8 cellular contexts compared by ENCODE assay signal in genomic region chr1:145996433-145997155, GRCh38. TPM values are rescaled to one million over a fixed set of nuclear protein-coding genes. Genes with fewer than 3 reads are reported as not detected.
A peak's percentile ranks its signal among the peaks of the same experiment; 100 is the strongest.
DNase-seq lines count a peak whose midpoint lies in the region; ATAC-seq and TF ChIP-seq lines count a peak whose summit lies in the region.

Gene TXNIP (minus strand): TSS chr1:145996579. CDS start chr1:145996266, 313 bp downstream.

- ATAC-seq in GM19463 (IDR thresholded peaks at IDR 0.05; ENCODE audit: unreplicated experiment) (peak; percentile 97), right lobe of liver (peak; percentile 81 to 91 (median 86))
- ATAC-seq in activated CD8-positive, alpha-beta T cell treated with anti-CD3 and anti-CD28 coated beads, Interleukin-2, amount 10 ng/mL, durations not matched to agents 7 days and 5 days: peak; percentile 94

- H3K36me3 Mint-ChIP-seq in CD4-positive, alpha-beta memory T cell: peaks cover 46 to 59% of the 10 kb centered on the region in 2 donors
- peaks cover 47% of the 10 kb centered on the region for H3K36me3 Mint-ChIP-seq in activated CD8-positive, alpha-beta T cell treated with anti-CD3 and anti-CD28 coated beads, Interleukin-2, amount 10 ng/mL, durations not matched to agents 7 days and 5 days (ENCODE audit: low read depth)

- TF ChIP-seq CTCF in right lobe of liver (IDR thresholded peaks at IDR 0.05): no peak

- intact Hi-C loops in CD4-positive, alpha-beta memory T cell (cut with micrococcal nuclease): loop anchor here (1.0 to 5.0 kb wide), 6 partner anchors 8 to 78 kb away; partner anchors contain the start of genes ANKRD34A, PEX11B and POLR3GL
- intact Hi-C loops in right lobe of liver (cut with DNase I): no loop called here

- no peaks in the 10 kb centered on the region for H3K9me3 ChIP-seq in CD4-positive, alpha-beta memory T cell (ENCODE audit: control insufficient read depth in 1 of 2, low read length in 2 of 2)
- no peaks in the 10 kb centered on the region for H3K9me3 ChIP-seq in right lobe of liver

- no peaks in the 10 kb centered on the region for H3K27me3 ChIP-seq in CD4-positive, alpha-beta memory T cell (ENCODE audit: insufficient read depth, low read length)
- no peaks in the 10 kb centered on the region for H3K27me3 ChIP-seq in right lobe of liver

- TF ChIP-seq POLR2A in right lobe of liver (IDR thresholded peaks at IDR 0.05): peak; percentile 99

- H3K36me3 ChIP-seq in CD4-positive, alpha-beta memory T cell (ENCODE audit: insufficient read depth, low read length): peaks cover 37% of the 10 kb centered on the region
- H3K36me3 ChIP-seq in right lobe of liver: peaks cover 0 to 31% (median 24%) of the 10 kb centered on the region in 4 donors

- H3K4me1 ChIP-seq in CD4-positive, alpha-beta memory T cell (ENCODE audit: insufficient read depth, low read length): peaks cover 63% of the 10 kb centered on the region
- peaks cover 0 to 55% (median 25%) of the 10 kb centered on the region in 4 donors for H3K4me1 ChIP-seq in right lobe of liver

- H3K27ac ChIP-seq in CD4-positive, alpha-beta memory T cell (ENCODE audit: low read depth, low read length): peak within 1 kb of the TSS; percentile 75
- H3K27ac ChIP-seq in right lobe of liver: peak within 1 kb of the TSS; percentile 88 to 98 (median 92)

- POLR2A ChIA-PET in CD4-positive, alpha-beta memory T cell (lab: Charles Lee; ENCODE audit: partially characterized antibody): interaction anchor here (0.7 to 29.8 kb wide), 18 partner anchors 3 to 173 kb away, joined by 3 to 1967 read pairs (median 6); partner anchors contain the start of genes ANKRD34A, LIX1L, NUDT17 and PEX11B
- POLR2A ChIA-PET in activated CD8-positive, alpha-beta T cell treated with anti-CD3 and anti-CD28 coated beads, Interleukin-2, amount 10 ng/mL, durations not matched to agents 7 days and 5 days (lab: Charles Lee): interaction anchor here (0.6 to 11.5 kb wide), 17 partner anchors 9 to 1047 kb away, joined by 3 to 373 read pairs (median 10); partner anchors contain the start of genes ANKRD34A, LIX1L, PEX11B and PIAS3

- peak within 1 kb of the TSS; percentile 96 to 99 (median 98) for H3K4me3 Mint-ChIP-seq in CD4-positive, alpha-beta memory T cell
- H3K4me3 Mint-ChIP-seq in activated CD8-positive, alpha-beta T cell treated with anti-CD3 and anti-CD28 coated beads, Interleukin-2, amount 10 ng/mL, durations not matched to agents 7 days and 5 days: peak within 1 kb of the TSS; percentile 87

- peaks cover 39 to 89% (median 50%) of the 10 kb centered on the region in 4 donors for H3K4me1 Mint-ChIP-seq in CD4-positive, alpha-beta memory T cell
- peaks cover 59% of the 10 kb centered on the region for H3K4me1 Mint-ChIP-seq in activated CD8-positive, alpha-beta T cell treated with anti-CD3 and anti-CD28 coated beads, Interleukin-2, amount 10 ng/mL, durations not matched to agents 7 days and 5 days (ENCODE audit: low read depth)

- peak within 1 kb of the TSS; percentile 96 to 99 (median 97) for H3K27ac Mint-ChIP-seq in CD4-positive, alpha-beta memory T cell
- peak within 1 kb of the TSS; percentile 95 for H3K27ac Mint-ChIP-seq in activated CD8-positive, alpha-beta T cell treated with anti-CD3 and anti-CD28 coated beads, Interleukin-2, amount 10 ng/mL, durations not matched to agents 7 days and 5 days

- peak; percentile 90 to 96 (median 94) for DNase-seq in CD4-positive, alpha-beta memory T cell
- peak; percentile 74 for DNase-seq in HS-5 (ENCODE audit: low read depth)
- DNase-seq in NK-92 (lab: John Stamatoyannopoulos, UW; ENCODE audit: unreplicated experiment): peak; percentile 65
- peak; percentile 97 for DNase-seq in activated CD8-positive, alpha-beta T cell treated with anti-CD3 and anti-CD28 coated beads, Interleukin-2, amount 10 ng/mL, durations not matched to agents 7 days and 5 days
- DNase-seq in ecto neural progenitor cell (ENCODE audit: low spot score): peak; percentile 97
- DNase-seq in right lobe of liver: peak; percentile 99
- peak; percentile 97 for DNase-seq in stimulated activated CD4-positive, alpha-beta T cell treated with anti-CD3 and anti-CD28 coated beads, Interleukin-4, amount 100 ng/mL, for 24 hours

- WGBS in right lobe of liver (ENCODE audit: insufficient coverage, low coverage, low lambda C conversion rate, missing lambda C conversion rate): under 1% methylated on average over 29 of the region's 32 CpGs

- H3K9me3 Mint-ChIP-seq in CD4-positive, alpha-beta memory T cell: peaks cover 0 to 19% (median 3%) of the 10 kb centered on the region in 8 donors
- no peaks in the 10 kb centered on the region for H3K9me3 Mint-ChIP-seq in activated CD8-positive, alpha-beta T cell treated with anti-CD3 and anti-CD28 coated beads, Interleukin-2, amount 10 ng/mL, durations not matched to agents 7 days and 5 days (ENCODE audit: insufficient read depth)

- H3K4me3 ChIP-seq in CD4-positive, alpha-beta memory T cell (ENCODE audit: low read length in 2 of 2): peak within 1 kb of the TSS; percentile 97 to 99
- peak within 1 kb of the TSS; percentile 79 to 91 (median 83) for H3K4me3 ChIP-seq in right lobe of liver

- H3K27me3 Mint-ChIP-seq in CD4-positive, alpha-beta memory T cell: no peaks in the 10 kb centered on the region
- H3K27me3 Mint-ChIP-seq in activated CD8-positive, alpha-beta T cell treated with anti-CD3 and anti-CD28 coated beads, Interleukin-2, amount 10 ng/mL, durations not matched to agents 7 days and 5 days (ENCODE audit: low read depth): no peaks in the 10 kb centered on the region

- CTCF ChIA-PET in CD4-positive, alpha-beta memory T cell (lab: Charles Lee; ENCODE audit: partially characterized antibody): interaction anchor here (1.3 to 16.1 kb wide), 6 partner anchors 11 to 140 kb away, joined by 3 to 224 read pairs (median 6); no protein-coding TSS in a partner anchor
- CTCF ChIA-PET in activated CD8-positive, alpha-beta T cell treated with anti-CD3 and anti-CD28 coated beads, Interleukin-2, amount 10 ng/mL, durations not matched to agents 7 days and 5 days (lab: Charles Lee): interaction anchor here (0.6 to 12.8 kb wide), 8 partner anchors 9 to 150 kb away, joined by 3 to 235 read pairs (median 8); partner anchors contain the start of genes ANKRD34A and POLR3GL

RNA-seq across cellular contexts. Expression of gene TXNIP, which starts in this region (rescaled TPM):
- 100 to 1,000 TPM; 933 to 985 TPM for total RNA-seq in CD4-positive, alpha-beta memory T cell
- 1,000 to 10,000 TPM; 4,275 to 4,310 TPM for polyA plus RNA-seq in CD4-positive, alpha-beta memory T cell
- total RNA-seq in activated CD8-positive, alpha-beta T cell treated with anti-CD3 and anti-CD28 coated beads, Interleukin-2, amount 10 ng/mL, durations not matched to agents 7 days and 5 days: 100 to 1,000 TPM; 190 to 195 TPM
- 100 to 1,000 TPM in 3 of 6 experiments, 10 to 100 TPM in 3; 56.3 to 398 (median 134) TPM for total RNA-seq in right lobe of liver

Comparison
In these comparisons a context has a peak if more than half of its experiments do, and no peak if none do; other contexts are left out.
1. Peak in every context shown above with its lines: DNase-seq, ATAC-seq, H3K4me3 ChIP-seq and H3K27ac ChIP-seq.